ENCODE assay signal across 1 cellular context in genomic region chr12:6851153-6851920, GRCh38.
TF ChIP-seq lines count a peak whose summit lies in the region.

TSS of gene CDCA3 (minus strand) at chr12:6851286. CDS start at chr12:6850952, 334 bp downstream.

TF ChIP-seq in H1, 55 proteins besides CTCF, POLR2A, EP300 and RAD21 (continued from another document):
- TF ChIP-seq TBP (IDR thresholded peaks at IDR 0.05; ENCODE audit: low read depth, low read length) = 0 out of 2 replicates have a peak, but pooled peaks have one; percentile 23
- no peak for TF ChIP-seq BACH1 (IDR thresholded peaks at IDR 0.05; ENCODE audit: low read length)
- TF ChIP-seq SP2 (IDR thresholded peaks at IDR 0.05; ENCODE audit: low read length) = peak; percentile 85
- peak; percentile 27; the same call in 1 of the 2 replicates for TF ChIP-seq TEAD4 (IDR thresholded peaks at IDR 0.05; ENCODE audit: low read depth, low read length)
- TF ChIP-seq CBX5 (IDR thresholded peaks at IDR 0.05; ENCODE audit: low read depth, low read length) = no peak
- TF ChIP-seq EGR1 (IDR thresholded peaks at IDR 0.05; ENCODE audit: borderline replicate concordance, low read depth, low read length) = no peak
- no peak for TF ChIP-seq SUZ12 (IDR thresholded peaks at IDR 0.05; ENCODE audit: low read length)
- TF ChIP-seq CBX8 (IDR thresholded peaks at IDR 0.05; ENCODE audit: borderline replicate concordance, low read depth, low read length) = no peak
- TF ChIP-seq TAF1 (IDR thresholded peaks at IDR 0.05; ENCODE audit: low read depth, low read length) = peak; percentile 8; the same call in 1 of the 2 replicates
- TF ChIP-seq CREB1 (IDR thresholded peaks at IDR 0.05) = peak; percentile 85
- no peak for TF ChIP-seq CHD7 (IDR thresholded peaks at IDR 0.05; ENCODE audit: insufficient replicate concordance, low read length)
- peak; percentile 99 for TF ChIP-seq SAP30 (IDR thresholded peaks at IDR 0.05; ENCODE audit: insufficient read depth, insufficient replicate concordance, low read length)
- no peak for TF ChIP-seq HDAC6 (IDR thresholded peaks at IDR 0.05; ENCODE audit: low read depth, low read length)
- TF ChIP-seq EZH2 (IDR thresholded peaks at IDR 0.05; ENCODE audit: low read depth, low read length, severe bottlenecking) = no peak
- no peak for TF ChIP-seq KDM1A (IDR thresholded peaks at IDR 0.05; ENCODE audit: borderline replicate concordance, low read length)
- TF ChIP-seq MAX (IDR thresholded peaks at IDR 0.05) = peak; percentile 84
- peak; percentile 89 to 96 for TF ChIP-seq SIN3A (conservative IDR thresholded peaks at IDR 0.05 in 1 of 2, IDR thresholded peaks at IDR 0.05 in 1 of 2; ENCODE audit: low read depth in 1 of 2, low read length in 2 of 2)
- no peak for TF ChIP-seq CTBP2 (IDR thresholded peaks at IDR 0.05; ENCODE audit: borderline replicate concordance, insufficient read depth, insufficient read length, low read length)
- TF ChIP-seq E2F6 (IDR thresholded peaks at IDR 0.05) = peak; percentile 87
- TF ChIP-seq YY1 (IDR thresholded peaks at IDR 0.05; ENCODE audit: low read depth, low read length) = no peak
- TF ChIP-seq GABPA (IDR thresholded peaks at IDR 0.05; ENCODE audit: borderline replicate concordance, insufficient read depth, low read length) = no peak
- TF ChIP-seq NRF1 (IDR thresholded peaks at IDR 0.05; ENCODE audit: low read depth, low read length) = no peak
- TF ChIP-seq RFX5 (IDR thresholded peaks at IDR 0.05; ENCODE audit: borderline replicate concordance, low read depth, low read length) = no peak
- TF ChIP-seq JUND (IDR thresholded peaks at IDR 0.05; ENCODE audit: low read length) = no peak
- no peak for TF ChIP-seq ZNF274 (IDR thresholded peaks at IDR 0.05; ENCODE audit: borderline replicate concordance, extremely low read depth, low read length)
- TF ChIP-seq CHD2 (IDR thresholded peaks at IDR 0.05; ENCODE audit: low read length) = peak; percentile 93
- peak; percentile 99 for TF ChIP-seq SP1 (IDR thresholded peaks at IDR 0.05; ENCODE audit: low read depth, low read length)
- no peak for TF ChIP-seq SRF (IDR thresholded peaks at IDR 0.05; ENCODE audit: low read depth, low read length)
- TF ChIP-seq SP4 (IDR thresholded peaks at IDR 0.05; ENCODE audit: low read length) = no peak; the same call in 1 of the 2 replicates
- no peak for TF ChIP-seq ATF3 (IDR thresholded peaks at IDR 0.05; ENCODE audit: insufficient read depth, low read depth, low read length)
- no peak for TF ChIP-seq FOSL1 (IDR thresholded peaks at IDR 0.05; ENCODE audit: insufficient read depth, low read depth, low read length)
- peak in 1 of 2 experiments; percentile 91; a peak in 1 of 4 replicates for TF ChIP-seq HDAC2 (IDR thresholded peaks at IDR 0.05; ENCODE audit: borderline replicate concordance in 1 of 2, low read depth in 2 of 2, low read length in 2 of 2)
- peak; percentile 68; the same call in 1 of the 2 replicates for TF ChIP-seq POLR2AphosphoS5 (IDR thresholded peaks at IDR 0.05; ENCODE audit: low read depth, low read length)
